Comparison of ENCODE assay signal across 17 cellular contexts in the genomic region with DNA sequence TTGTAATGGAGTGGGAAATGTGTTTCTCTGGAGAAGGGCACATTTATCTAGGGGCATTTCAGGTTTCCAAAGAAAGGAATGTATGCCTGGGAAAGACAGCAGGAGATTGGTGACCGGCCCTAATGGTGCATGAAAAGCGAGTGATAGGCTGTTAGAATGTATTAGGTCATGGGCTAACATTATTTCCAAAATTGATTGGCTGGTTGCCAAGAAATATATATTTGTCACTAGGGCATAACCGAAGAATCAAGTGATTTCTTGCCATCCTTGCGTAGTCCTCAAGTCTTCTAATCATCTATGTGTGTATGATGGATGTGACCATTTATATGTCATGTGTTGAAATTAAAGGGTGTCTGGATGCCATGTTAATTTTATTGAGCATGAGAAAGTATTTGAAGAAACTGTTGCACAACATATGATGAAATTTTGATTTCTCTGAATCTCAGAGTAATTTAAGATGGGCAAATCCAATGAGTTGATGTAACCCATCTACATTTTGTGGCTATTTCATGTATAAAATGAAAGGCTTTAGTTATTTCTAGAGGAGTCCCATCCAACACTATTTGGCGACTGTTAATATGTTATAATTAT.
"Had no signal": no experiment of that assay in that cellular context is flagged by ENCODE, and none has a peak within 500 bp of the region (broad histone marks: within the 10 kb centered on the region; RNA-seq: fewer than 3 reads in every experiment).

No MANE protein-coding gene starts in this region.

- DNase-seq: activated CD4-positive, alpha-beta T cell treated with anti-CD3 and anti-CD28 coated beads for 1 hour; activated CD4-positive, alpha-beta T cell treated with anti-CD3 and anti-CD28 coated beads, Interleukin-2, amount 50 U/mL, for 48 hours; activated CD8-positive, alpha-beta memory T cell treated with anti-CD3 and anti-CD28 coated beads, Interleukin-2, amount 10 ng/mL, durations not matched to agents 7 days and 5 days; activated effector memory CD4-positive, alpha-beta T cell treated with anti-CD3 and anti-CD28 coated beads, Interleukin-2, amount 50 U/mL, for 16 hours; activated naive CD8-positive, alpha-beta T cell treated with anti-CD3 and anti-CD28 coated beads for 36 hours; activated T-cell treated with anti-CD3 and anti-CD28 coated beads, Interleukin-2, amount 50 U/mL, for 4 hours; aorta; esophagus squamous epithelium; mucosa of descending colon; naive thymus-derived CD8-positive, alpha-beta T cell; posterior cingulate gyrus; SW 1271; transverse colon had no signal

- H3K27ac Mint-ChIP-seq: activated CD8-positive, alpha-beta memory T cell treated with anti-CD3 and anti-CD28 coated beads, Interleukin-2, amount 10 ng/mL, durations not matched to agents 7 days and 5 days; activated naive CD8-positive, alpha-beta T cell treated with anti-CD3 and anti-CD28 coated beads for 36 hours; naive thymus-derived CD8-positive, alpha-beta T cell; stimulated activated effector memory CD8-positive, alpha-beta T cell treated with anti-CD3 and anti-CD28 coated beads, Interleukin-12 subunit alpha, Interleukin-12 subunit beta, amount 100 ng/mL, for 72 hours; T-helper 2 cell treated with Interferon-gamma antibody and Interleukin-4, amounts not matched to agents 5 μg/mL and 100 μg/mL, for 36 hours had no signal

- H3K36me3 ChIP-seq: esophagus squamous epithelium, neutrophil, transverse colon had no signal

- H3K27ac ChIP-seq: esophagus squamous epithelium, neutrophil, transverse colon had no signal

- H3K9me3 ChIP-seq: esophagus squamous epithelium, mucosa of descending colon, neutrophil, transverse colon had no signal

- H3K9me3 Mint-ChIP-seq: activated naive CD8-positive, alpha-beta T cell treated with anti-CD3 and anti-CD28 coated beads for 36 hours; activated T-cell treated with anti-CD3 and anti-CD28 coated beads, Interleukin-2, amount 50 U/mL, for 4 hours; stimulated activated effector memory CD8-positive, alpha-beta T cell treated with anti-CD3 and anti-CD28 coated beads, Interleukin-12 subunit alpha, Interleukin-12 subunit beta, amount 100 ng/mL, for 72 hours had no signal

- H3K36me3 Mint-ChIP-seq: activated CD8-positive, alpha-beta memory T cell treated with anti-CD3 and anti-CD28 coated beads, Interleukin-2, amount 10 ng/mL, durations not matched to agents 7 days and 5 days; activated naive CD8-positive, alpha-beta T cell treated with anti-CD3 and anti-CD28 coated beads for 36 hours; naive thymus-derived CD8-positive, alpha-beta T cell; stimulated activated effector memory CD8-positive, alpha-beta T cell treated with anti-CD3 and anti-CD28 coated beads, Interleukin-12 subunit alpha, Interleukin-12 subunit beta, amount 100 ng/mL, for 72 hours had no signal

- ATAC-seq: activated CD8-positive, alpha-beta memory T cell treated with anti-CD3 and anti-CD28 coated beads, Interleukin-2, amount 10 ng/mL, durations not matched to agents 7 days and 5 days; activated T-cell treated with anti-CD3 and anti-CD28 coated beads, Interleukin-2, amount 50 U/mL, for 4 hours; mucosa of descending colon; naive thymus-derived CD8-positive, alpha-beta T cell; stimulated activated effector memory CD8-positive, alpha-beta T cell treated with anti-CD3 and anti-CD28 coated beads, Interleukin-12 subunit alpha, Interleukin-12 subunit beta, amount 100 ng/mL, for 72 hours had no signal

- FAIRE-seq: colon had no signal

- H3K4me3 ChIP-seq: esophagus squamous epithelium, mucosa of descending colon, transverse colon had no signal

- H3K27me3 Mint-ChIP-seq: activated CD8-positive, alpha-beta memory T cell treated with anti-CD3 and anti-CD28 coated beads, Interleukin-2, amount 10 ng/mL, durations not matched to agents 7 days and 5 days; activated naive CD8-positive, alpha-beta T cell treated with anti-CD3 and anti-CD28 coated beads for 36 hours; naive thymus-derived CD8-positive, alpha-beta T cell had no signal

- H3K27me3 ChIP-seq: esophagus squamous epithelium, neutrophil, transverse colon had no signal

- H3K4me1 ChIP-seq: transverse colon had no signal

- H3K4me3 Mint-ChIP-seq: activated CD8-positive, alpha-beta memory T cell treated with anti-CD3 and anti-CD28 coated beads, Interleukin-2, amount 10 ng/mL, durations not matched to agents 7 days and 5 days; activated naive CD8-positive, alpha-beta T cell treated with anti-CD3 and anti-CD28 coated beads for 36 hours; activated T-cell treated with anti-CD3 and anti-CD28 coated beads, Interleukin-2, amount 50 U/mL, for 4 hours; naive thymus-derived CD8-positive, alpha-beta T cell; stimulated activated effector memory CD8-positive, alpha-beta T cell treated with anti-CD3 and anti-CD28 coated beads, Interleukin-12 subunit alpha, Interleukin-12 subunit beta, amount 100 ng/mL, for 72 hours; T-helper 2 cell treated with Interferon-gamma antibody and Interleukin-4, amounts not matched to agents 5 μg/mL and 100 μg/mL, for 36 hours had no signal

- H3K4me1 Mint-ChIP-seq: activated CD8-positive, alpha-beta memory T cell treated with anti-CD3 and anti-CD28 coated beads, Interleukin-2, amount 10 ng/mL, durations not matched to agents 7 days and 5 days; activated naive CD8-positive, alpha-beta T cell treated with anti-CD3 and anti-CD28 coated beads for 36 hours; naive thymus-derived CD8-positive, alpha-beta T cell; stimulated activated effector memory CD8-positive, alpha-beta T cell treated with anti-CD3 and anti-CD28 coated beads, Interleukin-12 subunit alpha, Interleukin-12 subunit beta, amount 100 ng/mL, for 72 hours had no signal
